ENCODE assay signal across 20 cellular contexts in the genomic region with DNA sequence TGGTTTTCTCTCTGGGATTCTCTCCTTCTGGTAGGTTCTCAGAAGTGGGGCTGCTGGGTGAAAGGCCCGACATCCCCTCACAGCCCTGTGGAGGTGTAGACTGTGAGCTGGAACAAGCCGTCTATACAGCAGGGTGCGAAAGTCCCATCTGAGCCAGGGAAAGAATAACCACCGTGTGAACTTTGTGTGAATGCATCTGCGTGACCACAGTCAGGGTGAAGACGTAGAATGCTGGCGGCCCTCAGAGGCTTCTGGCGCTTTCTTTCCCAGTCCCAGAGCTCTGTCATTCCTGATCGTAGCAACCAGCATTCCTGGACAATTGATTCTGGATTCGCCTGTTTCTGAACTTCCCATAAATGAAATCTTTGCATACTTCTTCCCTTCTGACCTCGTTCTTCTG. TPM values are rescaled to one million over a fixed set of nuclear protein-coding genes. Genes with fewer than 3 reads are reported as not detected.
A peak's percentile ranks its signal among the peaks of the same experiment; 100 is the strongest.
DNase-seq lines count a peak whose midpoint lies in the region; ATAC-seq and TF ChIP-seq lines count a peak whose summit lies in the region.
"Had no signal": no experiment of that assay in that cellular context is flagged by ENCODE, and none has a peak within 500 bp of the region (broad histone marks: within the 10 kb centered on the region; RNA-seq: fewer than 3 reads in every experiment).

No MANE protein-coding gene starts in this region.

- intact Hi-C loops in cardiac septum (cut with DNase I) (no loop called here), right cardiac atrium (cut with DNase I) (no loop called here)

- no peak overlapping the region for H2BK12ac ChIP-seq in H9 (ENCODE audit: insufficient read length, low read depth, low read length)

- H3K18ac ChIP-seq in H9 (ENCODE audit: insufficient read length, low read depth, low read length) = no peak overlapping the region

- H2AFZ ChIP-seq in H9 (ENCODE audit: low read length) = no peak overlapping the region
- H2AFZ ChIP-seq: GM23338 had no signal

- TF ChIP-seq CTCF in H9 (conservative IDR thresholded peaks at IDR 0.05) = no peak

- H2AK5ac ChIP-seq in H9 (ENCODE audit: insufficient read length, low read length) = no peak overlapping the region

- H3K23me2 ChIP-seq in H9 (ENCODE audit: insufficient read length, low read depth, low read length, poor library complexity, severe bottlenecking) = no peaks in the 10 kb centered on the region

- no peak for ATAC-seq in right cardiac atrium
- ATAC-seq in left lobe of liver = no peak
- ATAC-seq in HG03095 (IDR thresholded peaks at IDR 0.05; ENCODE audit: unreplicated experiment) = no peak
- ATAC-seq: GM23338 had no signal

- peaks cover 50% of the 10 kb centered on the region for H3K27me3 Mint-ChIP-seq in H9 (ENCODE audit: low read depth)

- no peak overlapping the region for H4K91ac ChIP-seq in H9 (ENCODE audit: insufficient read length, low read depth, low read length)

- H3K4me1 ChIP-seq in right cardiac atrium (ENCODE audit: control insufficient read depth, insufficient read depth, low read length) = peaks cover 1% of the 10 kb centered on the region
- no peaks in the 10 kb centered on the region for H3K4me1 ChIP-seq in H9 (ENCODE audit: insufficient read depth, low read length)

- H3K4me3 Mint-ChIP-seq in H9 = no peak overlapping the region
- H3K4me3 Mint-ChIP-seq: GM23338 had no signal

- H3K14ac ChIP-seq in H9 (ENCODE audit: insufficient read depth, low read length) = no peak overlapping the region

- H3K9me3 ChIP-seq in right cardiac atrium (ENCODE audit: control insufficient read depth, low read length) = no peaks in the 10 kb centered on the region
- H3K9me3 ChIP-seq in H9 (ENCODE audit: control insufficient read depth, low read depth, low read length) = no peaks in the 10 kb centered on the region

- no peak overlapping the region for H3K9ac ChIP-seq in H9 (ENCODE audit: extremely low read depth, insufficient read length, low read length)

- no peak overlapping the region for H3K23ac ChIP-seq in H9 (ENCODE audit: insufficient read length, low read depth, low read length)

- peaks cover 22 to 31% of the 10 kb centered on the region in 2 experiments for H3K4me1 Mint-ChIP-seq in H9

- WGBS in right cardiac atrium = 93% methylated on average over 11 of the region's 11 CpGs
- WGBS in H9 (ENCODE audit: extremely low coverage, insufficient read length, low lambda C conversion rate) = no CpG with 5 or more reads among the region's 11 CpGs

- no peak overlapping the region for H3K56ac ChIP-seq in H9 (ENCODE audit: insufficient read length, low read depth, low read length)

- no peaks in the 10 kb centered on the region for H3K27me3 ChIP-seq in right cardiac atrium (ENCODE audit: control insufficient read depth, insufficient read depth)
- H3K27me3 ChIP-seq in H9 (ENCODE audit: insufficient read depth, low read length) = 0 out of 2 replicates have a peak, but pooled peaks cover 3% of the 10 kb centered on the region

- no peak overlapping the region for H2BK20ac ChIP-seq in H9 (ENCODE audit: low read depth, low read length, poor library complexity, severe bottlenecking)

- DNase-seq in cardiac septum (ENCODE audit: low spot score) (peak; percentile 38), right cardiac atrium (no peak), H9 (peak; percentile 11), left lobe of liver (ENCODE audit: low spot score) (peak; percentile 32), ureter (ENCODE audit: low spot score) (peak; percentile 15), erythroblast (lab: John Stamatoyannopoulos, UW) (no peak)
- DNase-seq: ACHN; DMS 273 treated with DMSO at 0.1 percent for 48 hours; DND-41; GF-D8; NCI-H1105 treated with DMSO at 0.1 percent for 48 hours; NCI-H1694 treated with DMSO at 0.1 percent for 48 hours; NCI-H748 treated with DMSO at 0.1 percent for 48 hours; NK-92 treated with Interleukin-12 subunit alpha and Interleukin-12 subunit beta, amount 100 ng/mL, for 24 hours; SHP77 had no signal

- peaks cover 18 to 21% of the 10 kb centered on the region in 2 experiments for H3K9me3 Mint-ChIP-seq in H9

- H2BK5ac ChIP-seq in H9 (ENCODE audit: insufficient read length, low read length) = no peak overlapping the region

- H3K4me3 ChIP-seq in right cardiac atrium (ENCODE audit: low read length) = no peak overlapping the region
- H3K4me3 ChIP-seq: GM23338, SK-N-MC had no signal

- H3K27ac ChIP-seq in right cardiac atrium (ENCODE audit: low read length) (no peak overlapping the region), H9 (ENCODE audit: insufficient read length, low read depth, low read length) (no peak overlapping the region)
- H3K27ac ChIP-seq: C4-2B, SK-N-MC had no signal

- H3T11ph ChIP-seq in H9 (ENCODE audit: low read length) = no peak overlapping the region

- H2BK15ac ChIP-seq in H9 (ENCODE audit: low read depth, low read length) = no peak overlapping the region

- no peaks in the 10 kb centered on the region for H3K79me1 ChIP-seq in H9 (ENCODE audit: insufficient read depth, low read depth, low read length, poor library complexity, severe bottlenecking)

- H3K4ac ChIP-seq in H9 (ENCODE audit: low read depth, low read length) = no peak overlapping the region

- no peak overlapping the region for H3K27ac Mint-ChIP-seq in H9
- H3K27ac Mint-ChIP-seq: GM23338 had no signal

- no peak overlapping the region for H4K5ac ChIP-seq in H9 (ENCODE audit: insufficient read length, low read depth, low read length)

- peaks cover 3 to 18% (median 7%) of the 10 kb centered on the region in 3 experiments; a peak in 5 of 7 replicates for H3K36me3 Mint-ChIP-seq in H9 (ENCODE audit: insufficient read depth in 1 of 3, low read depth in 3 of 3)

- TF ChIP-seq POLR2A in erythroblast (IDR thresholded peaks at IDR 0.05; ENCODE audit: low read length) = no peak

- no peaks in the 10 kb centered on the region for H3K79me2 ChIP-seq in H9 (ENCODE audit: insufficient read depth, low read length)

- no peak overlapping the region for H2BK120ac ChIP-seq in H9 (ENCODE audit: low read depth, low read length, poor library complexity, severe bottlenecking)

- no peak overlapping the region for H4K8ac ChIP-seq in H9 (replicated peaks; ENCODE audit: insufficient read length, low read depth, low read length)

- no peaks in the 10 kb centered on the region for H4K20me1 ChIP-seq in H9 (ENCODE audit: control insufficient read depth, insufficient read depth, insufficient read length)

- H3K4me2 ChIP-seq in H9 (ENCODE audit: insufficient read depth, insufficient read length, low read length) = no peak overlapping the region
- H3K4me2 ChIP-seq: GM23338 had no signal

RNA-seq across cellular contexts. Expression of gene ELFN1, which starts 30.0 kb away (rescaled TPM):
- total RNA-seq in cardiac septum (7.4 TPM), right cardiac atrium (10 to 100 TPM; 11.8 to 13.7 (median 13.0) TPM), H9 (2021) (3.7 and 4.0 TPM in 2 replicates), left lobe of liver (17.5 TPM), ureter (1.7 TPM)
- polyA plus RNA-seq in right cardiac atrium = 9.1 TPM
- total RNA-seq: OCI-LY7 had no signal

Comparison
In these comparisons a context has a peak if more than half of its experiments do, and no peak if none do; other contexts are left out.
1. DNase-seq: peak in cardiac septum (single experiment), H9 (single experiment), left lobe of liver (single experiment) and ureter (single experiment); none in right cardiac atrium (0 of 3) and erythroblast (0 of 2).